Comparison of ENCODE assay signal across 35 cellular contexts in the genomic region with DNA sequence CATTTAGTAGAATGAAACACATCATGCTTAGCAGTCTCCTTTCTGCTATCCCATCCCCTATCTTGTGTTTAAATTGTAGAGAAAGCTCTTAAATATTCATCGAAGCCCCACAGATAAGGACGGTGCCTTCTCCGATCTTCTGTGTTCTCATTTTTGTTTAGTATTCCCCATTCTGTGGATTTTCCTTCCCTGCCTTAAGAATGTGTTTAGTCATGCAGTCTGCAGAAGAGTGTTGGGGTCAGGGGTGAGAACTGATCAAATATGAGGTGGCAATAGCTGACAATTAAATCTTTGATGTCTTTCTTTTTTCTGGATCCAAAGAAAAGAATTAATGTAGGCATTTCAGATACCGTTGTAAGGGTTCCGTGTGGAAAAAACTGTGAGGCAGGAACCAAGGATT. TPM values are rescaled to one million over a fixed set of nuclear protein-coding genes. Genes with fewer than 3 reads are reported as not detected.
"Had no signal": no experiment of that assay in that cellular context is flagged by ENCODE, and none has a peak within 500 bp of the region (broad histone marks: within the 10 kb centered on the region; RNA-seq: fewer than 3 reads in every experiment).

No MANE protein-coding gene starts in this region.

- H3K9me3 ChIP-seq: ascending aorta, body of pancreas, breast epithelium, Peyer's patch, SJSA1 had no signal

- ATAC-seq: activated CD8-positive, alpha-beta T cell treated with anti-CD3 and anti-CD28 coated beads for 36 hours; body of pancreas; PC-3 had no signal

- H3K4me1 ChIP-seq: body of pancreas, breast epithelium, Peyer's patch, SJSA1 had no signal

- H3K36me3 ChIP-seq: ascending aorta, breast epithelium, MG63, Peyer's patch, SJSA1 had no signal

- H3K4me3 ChIP-seq: ascending aorta, body of pancreas, breast epithelium, MG63, Peyer's patch, SJSA1 had no signal

- H3K27ac ChIP-seq: ascending aorta, body of pancreas, breast epithelium, Peyer's patch, SJSA1 had no signal

- H3K27me3 ChIP-seq: ascending aorta, body of pancreas, breast epithelium, MG63, Peyer's patch, SJSA1 had no signal

- DNase-seq: activated CD4-positive, alpha-beta T cell treated with anti-CD3 and anti-CD28 coated beads, Interleukin-2, amount 10 ng/mL, durations not matched to agents 24 days and 14 days; activated CD4-positive, alpha-beta T cell treated with anti-CD3 and anti-CD28 coated beads, Interleukin-2, amount 50 U/mL, for 4 hours; activated CD8-positive, alpha-beta T cell treated with anti-CD3 and anti-CD28 coated beads for 36 hours; activated gamma-delta T cell; activated naive CD4-positive, alpha-beta T cell treated with Interleukin-2 at 50 U/mL for 16 hours; activated naive CD8-positive, alpha-beta T cell treated with anti-CD3 and anti-CD28 coated beads, Interleukin-2, amount 10 ng/mL, durations not matched to agents 7 days and 5 days; activated T-cell treated with anti-CD3 and anti-CD28 coated beads, Interleukin-2, amount 50 U/mL, for 1 hour; amygdala; body of pancreas; Kasumi-1; MG63; NCI-H1048; NCI-H1105 treated with DMSO at 0.1 percent for 48 hours; NCI-H1436; NCI-H1694; NCI-H1930; NCI-H2171; NCI-H510A; NCI-H526; NCI-H748 treated with DMSO at 0.1 percent for 48 hours; NK-92 treated with Interleukin-12 subunit alpha and Interleukin-12 subunit beta, amount 100 ng/mL, for 24 hours; PC-3; Peyer's patch; RPMI8226; SHP77 treated with DMSO at 0.1 percent for 48 hours; SW 1271; T-helper 1 cell; T1000 had no signal

RNA-seq across cellular contexts. Expression of a gene that starts 9.3 kb away (rescaled TPM):
- total RNA-seq: activated CD4-positive, alpha-beta T cell treated with anti-CD3 and anti-CD28 coated beads, Interleukin-2, amount 10 ng/mL, durations not matched to agents 24 days and 14 days; activated CD8-positive, alpha-beta memory T cell treated with anti-CD3 and anti-CD28 coated beads for 36 hours; activated CD8-positive, alpha-beta T cell treated with anti-CD3 and anti-CD28 coated beads for 36 hours; activated naive CD8-positive, alpha-beta T cell treated with anti-CD3 and anti-CD28 coated beads, Interleukin-2, amount 10 ng/mL, durations not matched to agents 7 days and 5 days; activated T-helper 2 cell treated with anti-CD3 and anti-CD28 coated beads, Interferon-gamma antibody, Interleukin-2, Interleukin-4, amounts not matched to agents 10 μg/mL and 5 μg/mL and 100 μg/mL, durations not matched to agents 14 hours and 24 hours and 36 hours; ascending aorta; body of pancreas; breast epithelium; cardiac septum; PC-3; Peyer's patch; SJSA1; T-helper 2 cell treated with Interferon-gamma antibody and Interleukin-4, amounts not matched to agents 100 ng/mL and 5 ng/mL, for 36 hours had no signal
